In genomic region chr17:35892091-35892637, GRCh38 we compare ENCODE assay signal across 12 cellular contexts. TPM values are rescaled to one million over a fixed set of nuclear protein-coding genes. Genes with fewer than 3 reads are reported as not detected.
A peak's percentile ranks its signal among the peaks of the same experiment; 100 is the strongest.
DNase-seq lines count a peak whose midpoint lies in the region; ATAC-seq and TF ChIP-seq lines count a peak whose summit lies in the region.
"Had no signal": no experiment of that assay in that cellular context is flagged by ENCODE, and none has a peak within 500 bp of the region (broad histone marks: within the 10 kb centered on the region; RNA-seq: fewer than 3 reads in every experiment).

No MANE protein-coding gene starts in this region.

- H3K4me1 ChIP-seq in BE2C, result no peaks in the 10 kb centered on the region; the same call in 1 of the 2 replicates

- no peaks in the 10 kb centered on the region for H3K36me3 ChIP-seq in BE2C
- H3K36me3 ChIP-seq: WERI-Rb-1 had no signal

- ATAC-seq in GM21619 (IDR thresholded peaks at IDR 0.05; ENCODE audit: unreplicated experiment), result no peak
- no peak for ATAC-seq in HG02798 (IDR thresholded peaks at IDR 0.05; ENCODE audit: poor library complexity, unreplicated experiment)

- no peak overlapping the region for H3K4me3 ChIP-seq in BE2C (ENCODE audit: low read depth, low read length)

- no peaks in the 10 kb centered on the region for H3K27me3 ChIP-seq in BE2C

- DNase-seq in GM20000 (ENCODE audit: low spot score) (peak; percentile 50), chondrocyte (ENCODE audit: low spot score) (no peak), BE2C (no peak), caudate nucleus (lab: John Stamatoyannopoulos, UW) (no peak)
- peak; percentile 43 for DNase-seq in activated CD4-positive, CD25-positive, alpha-beta regulatory T cell treated with anti-CD3 and anti-CD28 coated beads, Interleukin-2, amount 50 U/mL, for 72 hours
- DNase-seq in stimulated activated CD4-positive, alpha-beta T cell treated with anti-CD3 and anti-CD28 coated beads, Interleukin-1b, Interleukin-23, amount 100 ng/mL, for 4 hours (ENCODE audit: low read depth in 2 of 2), result peak; percentile 39 to 49
- DNase-seq: GF-D8, NCI-H446, WERI-Rb-1 had no signal

- H3K9me3 Mint-ChIP-seq in chondrocyte (ENCODE audit: low read depth), result no peaks in the 10 kb centered on the region
- H3K9me3 Mint-ChIP-seq: memory B cell had no signal

- H3K27me3 Mint-ChIP-seq in chondrocyte (ENCODE audit: low read depth), result no peaks in the 10 kb centered on the region

- no peak overlapping the region for H3K4me3 Mint-ChIP-seq in chondrocyte (ENCODE audit: unreplicated experiment)
- H3K4me3 Mint-ChIP-seq: memory B cell had no signal

- TF ChIP-seq CTCF in GM20000 (IDR thresholded peaks at IDR 0.05; ENCODE audit: extremely low read depth, missing control alignments) (no peak), chondrocyte (IDR thresholded peaks at IDR 0.05) (no peak), BE2C (IDR thresholded peaks at IDR 0.05; ENCODE audit: low read depth, low read length) (no peak)

- H3K4me1 Mint-ChIP-seq in chondrocyte (ENCODE audit: low read depth), result peaks cover 35% of the 10 kb centered on the region

- H3K27ac ChIP-seq in caudate nucleus (ENCODE audit: low read depth, low read length), result no peak overlapping the region
- H3K27ac ChIP-seq: WERI-Rb-1 had no signal

- H3K9me3 ChIP-seq in BE2C, result no peaks in the 10 kb centered on the region

- no peaks in the 10 kb centered on the region for H3K36me3 Mint-ChIP-seq in chondrocyte (ENCODE audit: low read depth)
- H3K36me3 Mint-ChIP-seq: memory B cell had no signal

- peak overlapping the region; percentile 66 for H3K27ac Mint-ChIP-seq in chondrocyte (ENCODE audit: unreplicated experiment)
- H3K27ac Mint-ChIP-seq: memory B cell had no signal

RNA-seq across cellular contexts. Expression of gene CCL5, which starts 12.0 kb away (rescaled TPM):
- total RNA-seq in chondrocyte, result not detected in 3 replicates
- 0.62 TPM for polyA plus RNA-seq in BE2C (2012; ENCODE audit: insufficient read depth, insufficient read length, low read depth)

RNA-seq across cellular contexts. Expression of gene HEATR9, which starts 23.5 kb away (rescaled TPM):
- not detected in 3 replicates for total RNA-seq in chondrocyte
- not detected for polyA plus RNA-seq in BE2C (2012; ENCODE audit: insufficient read depth, insufficient read length, low read depth)

RNA-seq across cellular contexts. Expression of gene RDM1, which starts 38.4 kb away (rescaled TPM):
- total RNA-seq in chondrocyte, result 0.35 TPM in 1 of 3 replicates, not detected in the others
- polyA plus RNA-seq in BE2C (2012; ENCODE audit: insufficient read depth, insufficient read length, low read depth), result 0.82 TPM

RNA-seq across cellular contexts. Expression of gene LYZL6, which starts 51.3 kb away (rescaled TPM):
- total RNA-seq in chondrocyte, result not detected in 3 replicates
- not detected for polyA plus RNA-seq in BE2C (2012; ENCODE audit: insufficient read depth, insufficient read length, low read depth)

Comparison
In these comparisons a context has a peak if more than half of its experiments do, and no peak if none do; other contexts are left out.
1. DNase-seq: peak in GM20000 (single experiment), activated CD4-positive, CD25-positive, alpha-beta regulatory T cell treated with anti-CD3 and anti-CD28 coated beads, Interleukin-2, amount 50 U/mL, for 72 hours (single experiment) and stimulated activated CD4-positive, alpha-beta T cell treated with anti-CD3 and anti-CD28 coated beads, Interleukin-1b, Interleukin-23, amount 100 ng/mL, for 4 hours (2 of 2); none in chondrocyte (single experiment), BE2C (single experiment) and caudate nucleus (0 of 61).